ENCODE assay signal across 8 cellular contexts in the genomic region with DNA sequence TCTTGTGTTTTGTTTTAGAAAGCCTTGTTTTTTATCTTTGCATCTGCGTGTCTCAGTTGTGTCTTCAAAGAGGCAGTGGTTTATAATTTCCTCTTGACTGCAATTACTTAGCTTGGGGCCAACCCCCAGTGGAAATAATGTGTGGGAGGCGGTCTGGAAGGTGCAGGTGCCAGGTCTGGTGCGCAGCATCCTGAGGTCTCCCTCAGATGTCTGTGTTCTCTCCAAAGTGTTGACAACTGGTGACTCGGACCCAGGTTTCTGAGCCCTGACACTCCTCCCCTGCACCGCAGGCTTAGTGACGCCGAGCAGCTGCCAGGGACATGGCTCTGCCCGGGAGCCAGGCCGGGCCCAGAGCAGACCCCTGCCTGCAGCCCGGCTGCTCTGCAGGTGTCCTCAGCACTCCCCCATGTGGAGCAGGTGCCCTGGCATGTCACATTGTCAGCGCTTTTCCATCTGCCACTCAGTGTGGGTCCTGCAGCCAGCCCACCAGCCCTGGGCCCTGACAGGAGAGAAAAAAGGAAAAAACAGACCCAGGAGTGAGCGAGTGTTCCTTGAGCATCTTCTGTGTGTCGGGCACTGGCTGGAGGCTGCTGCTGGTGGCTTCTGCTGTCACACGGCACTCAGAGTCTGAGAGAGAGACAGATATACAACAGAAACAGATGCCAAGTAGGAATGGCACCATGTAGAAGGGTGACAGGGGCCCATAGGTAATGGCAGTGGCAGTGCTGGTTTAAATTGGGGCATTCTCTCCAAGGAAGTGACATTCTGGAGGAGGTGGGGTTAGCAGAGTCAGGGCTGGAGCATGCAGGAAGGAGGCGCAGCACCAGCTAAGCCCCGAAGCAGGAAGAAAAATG. TPM values are rescaled to one million over a fixed set of nuclear protein-coding genes. Genes with fewer than 3 reads are reported as not detected.
DNase-seq lines count a peak whose midpoint lies in the region; ATAC-seq lines count a peak whose summit lies in the region.

No MANE protein-coding gene starts in this region.

- DNase-seq in CD1c-positive myeloid dendritic cell (ENCODE audit: extremely low spot score) (peak; percentile 54), NCI-H1694 treated with DMSO at 0.1 percent for 48 hours (lab: John Stamatoyannopoulos, UW) (peak; percentile 65), kidney tubule cell (ENCODE audit: low spot score) (peak; percentile 42), ureter (ENCODE audit: low spot score) (no peak)
- DNase-seq in activated CD8-positive, alpha-beta memory T cell treated with anti-CD3 and anti-CD28 coated beads for 1 hour (ENCODE audit: extremely low read depth in 1 of 2, low read depth in 1 of 2), result peak; percentile 69 to 77
- peak; percentile 84 for DNase-seq in stimulated activated naive CD8-positive, alpha-beta T cell treated with anti-CD3 and anti-CD28 coated beads, Interleukin-15, Interleukin-2, amounts not matched to agents 100 U/mL and 50 U/mL, for 24 hours

- peak; percentile 89 for ATAC-seq in stimulated activated naive CD8-positive, alpha-beta T cell treated with anti-CD3 and anti-CD28 coated beads, Interleukin-15, Interleukin-2, amounts not matched to agents 100 U/mL and 50 U/mL, for 24 hours
- ATAC-seq in GM18868 (IDR thresholded peaks at IDR 0.05; ENCODE audit: unreplicated experiment) (no peak), GM19463 (IDR thresholded peaks at IDR 0.05; ENCODE audit: unreplicated experiment) (no peak)

RNA-seq across cellular contexts. Expression of gene SELENON, which starts 24.8 kb away (rescaled TPM):
- total RNA-seq in ureter, result 85.2 TPM

RNA-seq across cellular contexts. Expression of gene MTFR1L, which starts 44.6 kb away (rescaled TPM):
- total RNA-seq in ureter, result 66.9 TPM
